15 cellular contexts compared by ENCODE assay signal in genomic region chr11:27420217-27420616, GRCh38. TPM values are rescaled to one million over a fixed set of nuclear protein-coding genes. Genes with fewer than 3 reads are reported as not detected.
A peak's percentile ranks its signal among the peaks of the same experiment; 100 is the strongest.
DNase-seq lines count a peak whose midpoint lies in the region; ATAC-seq and TF ChIP-seq lines count a peak whose summit lies in the region.
"Had no signal": no experiment of that assay in that cellular context is flagged by ENCODE, and none has a peak within 500 bp of the region (broad histone marks: within the 10 kb centered on the region; RNA-seq: fewer than 3 reads in every experiment).

No MANE protein-coding gene starts in this region.

- peaks cover 65% of the 10 kb centered on the region for H3K4me1 Mint-ChIP-seq in progenitor cell of endocrine pancreas (ENCODE audit: low read depth)

- H3K27ac Mint-ChIP-seq in progenitor cell of endocrine pancreas, result peak overlapping the region; percentile 49

- CTCF ChIA-PET in PC-3 (lab: Charles Lee), result no interaction called here

- no peaks in the 10 kb centered on the region for H3K27me3 ChIP-seq in PC-3 (ENCODE audit: low read length)
- H3K27me3 ChIP-seq: BLaER1 had no signal

- peaks cover 24% of the 10 kb centered on the region for H3K79me2 ChIP-seq in PC-3 (ENCODE audit: low read length)

- H2AFZ ChIP-seq in PC-3 (ENCODE audit: low read length), result no peak overlapping the region

- POLR2A ChIA-PET in PC-3 (lab: Charles Lee; ENCODE audit: unreplicated experiment), result no interaction called here

- no peaks in the 10 kb centered on the region for H3K9me3 Mint-ChIP-seq in progenitor cell of endocrine pancreas (ENCODE audit: low read depth)

- no peak overlapping the region for H3K27ac ChIP-seq in PC-3 (ENCODE audit: low read length)
- H3K27ac ChIP-seq: BLaER1 had no signal

- no peaks in the 10 kb centered on the region for H4K20me1 ChIP-seq in PC-3 (ENCODE audit: low read length)
- H4K20me1 ChIP-seq: BLaER1 had no signal

- H3F3A ChIP-seq in PC-3 (ENCODE audit: low read length, unreplicated experiment), result no peaks in the 10 kb centered on the region

- H3K36me3 Mint-ChIP-seq in progenitor cell of endocrine pancreas (ENCODE audit: insufficient read depth), result peaks cover 9% of the 10 kb centered on the region

- no peaks in the 10 kb centered on the region for H3K9me3 ChIP-seq in PC-3 (ENCODE audit: low read length)
- H3K9me3 ChIP-seq: BLaER1 had no signal

- H3K4me2 ChIP-seq in PC-3 (ENCODE audit: low read length), result no peak overlapping the region
- H3K4me2 ChIP-seq: BLaER1 had no signal

- H3K4me1 ChIP-seq in PC-3 (ENCODE audit: insufficient read depth, low read length), result peaks cover 23% of the 10 kb centered on the region
- H3K4me1 ChIP-seq: BLaER1 had no signal

- no peak overlapping the region for H3K9ac ChIP-seq in PC-3 (ENCODE audit: low read length)
- H3K9ac ChIP-seq: BLaER1 had no signal

- TF ChIP-seq CTCF in PC-3 (conservative IDR thresholded peaks at IDR 0.05; ENCODE audit: low read depth, low read length) (no peak), epithelial cell of esophagus (IDR thresholded peaks at IDR 0.05; ENCODE audit: insufficient read depth, low read depth, low read length, missing control alignments) (no peak), progenitor cell of endocrine pancreas (IDR thresholded peaks at IDR 0.05; ENCODE audit: unreplicated experiment) (no peak)

- H3K4me3 ChIP-seq in PC-3 (ENCODE audit: low read length) (no peak overlapping the region), epithelial cell of esophagus (ENCODE audit: low read length) (no peak overlapping the region)
- H3K4me3 ChIP-seq: BLaER1 had no signal

- H3K9me2 ChIP-seq in PC-3 (replicated peaks; ENCODE audit: low read length), result no peaks in the 10 kb centered on the region

- H3K4me3 Mint-ChIP-seq in progenitor cell of endocrine pancreas (ENCODE audit: low read depth), result no peak overlapping the region

- DNase-seq in HUDEP-2 (lab: John Stamatoyannopoulos, UW; ENCODE audit: unreplicated experiment in 76 of 76) (peak in 54 of 76 experiments; percentile 3 to 83 (median 50)), PC-3 (no peak), epithelial cell of esophagus (ENCODE audit: low read depth) (peak; percentile 37), progenitor cell of endocrine pancreas (ENCODE audit: low spot score, unreplicated experiment) (no peak), COLO668 (lab: John Stamatoyannopoulos, UW; ENCODE audit: unreplicated experiment) (no peak), cerebellar nuclear complex (lab: John Stamatoyannopoulos, UW) (no peak)
- DNase-seq: DMS 273 treated with DMSO at 0.1 percent for 48 hours, HCEC 1CT, NCI-H1105, NCI-H1694 treated with DMSO at 0.1 percent for 48 hours, NCI-H446, NCI-H774, SIG-M5 had no signal

- intact Hi-C loops in PC-3 (cut with micrococcal nuclease), result no loop called here

- no TSS peak for BruUV-seq in PC-3 (replicated peaks; lab: Mats Ljungman, UMichigan)

- H3K27me3 Mint-ChIP-seq in progenitor cell of endocrine pancreas, result no peaks in the 10 kb centered on the region

- H3K36me3 ChIP-seq in PC-3 (ENCODE audit: low read depth, low read length), result no peaks in the 10 kb centered on the region
- H3K36me3 ChIP-seq: BLaER1 had no signal

- ATAC-seq in PC-3 (peak; percentile 23; the same call in 1 of the 2 replicates), HG02840 (IDR thresholded peaks at IDR 0.05; ENCODE audit: low FRiP score, unreplicated experiment) (no peak)

RNA-seq across cellular contexts. Expression of gene LGR4, which starts 52.4 kb away (rescaled TPM):
- total RNA-seq in PC-3 (2014; rRNA removed) (13.5 and 14.5 TPM in 2 replicates), progenitor cell of endocrine pancreas (138 and 154 TPM in 2 replicates)

RNA-seq across cellular contexts. Expression of gene CCDC34, which starts 57.2 kb away (rescaled TPM):
- total RNA-seq in PC-3 (2014; rRNA removed) (9.0 and 11.0 TPM in 2 replicates), progenitor cell of endocrine pancreas (25.9 and 32.2 TPM in 2 replicates)

Comparison
In these comparisons a context has a peak if more than half of its experiments do, and no peak if none do; other contexts are left out.
1. DNase-seq: peak in HUDEP-2 (54 of 76) and epithelial cell of esophagus (single experiment); none in PC-3 (single experiment), progenitor cell of endocrine pancreas (single experiment), COLO668 (single experiment) and cerebellar nuclear complex (0 of 2).